Comparison of ENCODE assay signal across 9 cellular contexts in the genomic region with DNA sequence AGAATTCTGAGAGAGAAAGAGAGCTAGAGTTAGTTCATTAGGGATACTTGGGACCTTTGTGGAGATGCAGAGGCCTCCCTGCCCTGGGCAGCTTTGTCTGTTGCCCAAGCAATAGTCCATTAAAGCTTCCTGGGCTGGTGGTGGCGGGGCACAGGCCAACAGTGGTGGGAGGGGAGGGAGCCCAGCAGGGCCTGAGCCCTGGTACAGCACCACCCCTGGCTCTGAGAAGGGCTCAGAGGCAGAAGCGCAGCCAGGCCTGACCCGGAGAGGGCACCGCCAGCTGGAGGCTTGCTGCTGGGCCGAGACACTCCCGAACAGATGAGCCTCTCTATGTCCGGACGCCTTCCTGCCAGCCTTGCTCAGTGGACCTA.
DNase-seq lines count a peak whose midpoint lies in the region; ATAC-seq and TF ChIP-seq lines count a peak whose summit lies in the region.
"Had no signal": no experiment of that assay in that cellular context is flagged by ENCODE, and none has a peak within 500 bp of the region (broad histone marks: within the 10 kb centered on the region; RNA-seq: fewer than 3 reads in every experiment).

No MANE protein-coding gene starts in this region.

- H3K79me2 ChIP-seq in smooth muscle cell (ENCODE audit: low read depth): no peaks in the 10 kb centered on the region

- H3K9me3 ChIP-seq in right lobe of liver (no peaks in the 10 kb centered on the region), smooth muscle cell (replicated peaks; ENCODE audit: low read depth) (no peaks in the 10 kb centered on the region)

- H3K4me3 ChIP-seq in HL-60 (replicated peaks; ENCODE audit: insufficient read depth, low read length) (no peak overlapping the region), right lobe of liver (no peak overlapping the region), smooth muscle cell (no peak overlapping the region)

- H3K4me1 ChIP-seq in right lobe of liver: peaks cover 0 to 8% (median 0%) of the 10 kb centered on the region in 4 donors
- H3K4me1 ChIP-seq in smooth muscle cell (ENCODE audit: low read depth): peaks cover 9% of the 10 kb centered on the region

- ATAC-seq in right lobe of liver (peak; percentile 7 to 23 (median 8)), GM18909 (IDR thresholded peaks at IDR 0.05; ENCODE audit: poor library complexity, unreplicated experiment) (no peak), HG03280 (IDR thresholded peaks at IDR 0.05; ENCODE audit: unreplicated experiment) (no peak), GM18868 (IDR thresholded peaks at IDR 0.05; ENCODE audit: unreplicated experiment) (no peak)

- H3F3A ChIP-seq in smooth muscle cell (ENCODE audit: low read depth): no peaks in the 10 kb centered on the region

- TF ChIP-seq CTCF in HL-60 (IDR thresholded peaks at IDR 0.05; ENCODE audit: insufficient read depth, low read length): no peak
- no peak for TF ChIP-seq CTCF in right lobe of liver (IDR thresholded peaks at IDR 0.05)
- no peak for TF ChIP-seq CTCF in smooth muscle cell (IDR thresholded peaks at IDR 0.05; ENCODE audit: borderline replicate concordance, insufficient read depth, poor library complexity, severe bottlenecking)

- WGBS in right lobe of liver (ENCODE audit: insufficient coverage, low coverage, low lambda C conversion rate, missing lambda C conversion rate): no CpG with 5 or more reads among the region's 8 CpGs
- 80% methylated on average over 8 of the region's 8 CpGs for WGBS in smooth muscle cell (ENCODE audit: low lambda C conversion rate)

- no peak for DNase-seq in HL-60 (ENCODE audit: low read depth in 1 of 2, low spot score in 1 of 2)
- peak; percentile 2 for DNase-seq in cerebellum (ENCODE audit: low spot score)
- no peak for DNase-seq in right lobe of liver
- DNase-seq in smooth muscle cell (lab: John Stamatoyannopoulos, UW; ENCODE audit: unreplicated experiment): no peak
- DNase-seq in islet precursor cell: no peak
- DNase-seq: effector memory CD4-positive, alpha-beta T cell had no signal

- no peak for TF ChIP-seq POLR2A in right lobe of liver (IDR thresholded peaks at IDR 0.05)

- H4K20me1 ChIP-seq in smooth muscle cell (ENCODE audit: low read depth): no peaks in the 10 kb centered on the region

- peak overlapping the region; percentile 65 for H3K4me2 ChIP-seq in smooth muscle cell

- H3K9ac ChIP-seq in smooth muscle cell (ENCODE audit: low read depth): no peak overlapping the region

- intact Hi-C loops in right lobe of liver (cut with DNase I): no loop called here

- no peaks in the 10 kb centered on the region for H3K36me3 ChIP-seq in right lobe of liver
- no peaks in the 10 kb centered on the region for H3K36me3 ChIP-seq in smooth muscle cell (ENCODE audit: low read depth)

- H3K27me3 ChIP-seq in HL-60 (ENCODE audit: insufficient read depth, poor library complexity, severe bottlenecking): no peaks in the 10 kb centered on the region
- no peaks in the 10 kb centered on the region for H3K27me3 ChIP-seq in right lobe of liver
- no peaks in the 10 kb centered on the region for H3K27me3 ChIP-seq in smooth muscle cell (ENCODE audit: low read depth)

- H3K27ac ChIP-seq in HL-60 (replicated peaks) (peak overlapping the region; percentile 71), right lobe of liver (peak overlapping the region; percentile 21 to 33 (median 23)), smooth muscle cell (ENCODE audit: low read depth) (peak overlapping the region; percentile 59)

- no peak overlapping the region for H2AFZ ChIP-seq in smooth muscle cell (ENCODE audit: low read depth)

Comparison
In these comparisons a context has a peak if more than half of its experiments do, and no peak if none do; other contexts are left out.
1. ATAC-seq: peak in right lobe of liver (4 of 4); none in GM18909 (single experiment), HG03280 (single experiment) and GM18868 (single experiment).
2. Peak in every context shown above with its lines, with median percentiles within 50 percentile points of each other: H3K27ac ChIP-seq.